Comparison of ENCODE assay signal across 22 cellular contexts in genomic region chr17:73586153-73586906, GRCh38. TPM values are rescaled to one million over a fixed set of nuclear protein-coding genes. Genes with fewer than 3 reads are reported as not detected.
DNase-seq lines count a peak whose midpoint lies in the region; ATAC-seq, FAIRE-seq and TF ChIP-seq lines count a peak whose summit lies in the region.
"Had no signal": no experiment of that assay in that cellular context is flagged by ENCODE, and none has a peak within 500 bp of the region (broad histone marks: within the 10 kb centered on the region; RNA-seq: fewer than 3 reads in every experiment).

No MANE protein-coding gene starts in this region.

- no peaks in the 10 kb centered on the region for H3K9me3 Mint-ChIP-seq in CD4-positive, CD25-positive, alpha-beta regulatory T cell
- no peaks in the 10 kb centered on the region for H3K9me3 Mint-ChIP-seq in naive thymus-derived CD4-positive, alpha-beta T cell
- H3K9me3 Mint-ChIP-seq in endothelial cell (ENCODE audit: unreplicated experiment), result no peaks in the 10 kb centered on the region
- H3K9me3 Mint-ChIP-seq: activated naive CD8-positive, alpha-beta T cell treated with anti-CD3 and anti-CD28 coated beads, Interleukin-2, amount 50 U/mL, for 24 hours; activated T-helper 1 cell treated with anti-CD3 and anti-CD28 coated beads, Interleukin-12 subunit alpha, Interleukin-12 subunit beta, Interleukin-2, Interleukin-4 antibody, amounts not matched to agents 30 ng/mL and 10 ng/mL and 1 ng/mL, durations not matched to agents 14 hours and 24 hours and 36 hours; IgD-negative memory B cell had no signal

- no peak for ATAC-seq in CD4-positive, CD25-positive, alpha-beta regulatory T cell (ENCODE audit: low read depth in 2 of 2)
- ATAC-seq in naive thymus-derived CD4-positive, alpha-beta T cell, result no peak

- H3K9me3 ChIP-seq in CD4-positive, CD25-positive, alpha-beta regulatory T cell (ENCODE audit: control insufficient read depth in 2 of 2, low read length in 2 of 2), result no peaks in the 10 kb centered on the region
- H3K9me3 ChIP-seq in naive thymus-derived CD4-positive, alpha-beta T cell (ENCODE audit: control insufficient read depth in 2 of 3, low read length in 3 of 3), result no peaks in the 10 kb centered on the region
- H3K9me3 ChIP-seq: suprapubic skin had no signal

- TF ChIP-seq CTCF in endothelial cell (IDR thresholded peaks at IDR 0.05; ENCODE audit: unreplicated experiment), result no peak
- no peak for TF ChIP-seq CTCF in D721Med (IDR thresholded peaks at IDR 0.05; ENCODE audit: insufficient read depth, missing control alignments)

- no peak overlapping the region for H3K27ac ChIP-seq in CD4-positive, CD25-positive, alpha-beta regulatory T cell (ENCODE audit: insufficient read depth, low read length, poor library complexity, severe bottlenecking)
- no peak overlapping the region for H3K27ac ChIP-seq in naive thymus-derived CD4-positive, alpha-beta T cell (ENCODE audit: low read depth, low read length)
- H3K27ac ChIP-seq: brain microvascular endothelial cell, C4-2B, coronary artery, foreskin keratinocyte, suprapubic skin, WERI-Rb-1 had no signal

- no peak for FAIRE-seq in D721Med (lab: Jason Lieb, UNC)
- FAIRE-seq: endothelial cell of umbilical vein had no signal

- no peak overlapping the region for H3K4me3 ChIP-seq in CD4-positive, CD25-positive, alpha-beta regulatory T cell (ENCODE audit: low read depth, low read length)
- H3K4me3 ChIP-seq in naive thymus-derived CD4-positive, alpha-beta T cell (ENCODE audit: low read length), result no peak overlapping the region
- H3K4me3 ChIP-seq: coronary artery, suprapubic skin had no signal

- H3K4me1 Mint-ChIP-seq in CD4-positive, CD25-positive, alpha-beta regulatory T cell, result peaks cover 4 to 50% (median 31%) of the 10 kb centered on the region in 4 donors
- H3K4me1 Mint-ChIP-seq in naive thymus-derived CD4-positive, alpha-beta T cell, result peaks cover 22 to 60% (median 58%) of the 10 kb centered on the region in 7 donors
- H3K4me1 Mint-ChIP-seq in endothelial cell (ENCODE audit: unreplicated experiment), result peaks cover 2% of the 10 kb centered on the region

- H3K4me1 ChIP-seq in CD4-positive, CD25-positive, alpha-beta regulatory T cell (ENCODE audit: control insufficient read depth, insufficient read depth, low read length, poor library complexity, severe bottlenecking), result peaks cover 17% of the 10 kb centered on the region
- H3K4me1 ChIP-seq in naive thymus-derived CD4-positive, alpha-beta T cell (ENCODE audit: control insufficient read depth in 2 of 2, insufficient read depth in 2 of 2, low read length in 2 of 2), result peaks cover 10 to 24% of the 10 kb centered on the region in 2 donors
- H3K4me1 ChIP-seq: foreskin keratinocyte had no signal

- H3K36me3 Mint-ChIP-seq in CD4-positive, CD25-positive, alpha-beta regulatory T cell, result no peaks in the 10 kb centered on the region
- H3K36me3 Mint-ChIP-seq in naive thymus-derived CD4-positive, alpha-beta T cell, result no peaks in the 10 kb centered on the region
- no peaks in the 10 kb centered on the region for H3K36me3 Mint-ChIP-seq in endothelial cell (ENCODE audit: low read depth, unreplicated experiment)

- H3K27me3 Mint-ChIP-seq in CD4-positive, CD25-positive, alpha-beta regulatory T cell, result no peaks in the 10 kb centered on the region
- H3K27me3 Mint-ChIP-seq in naive thymus-derived CD4-positive, alpha-beta T cell, result no peaks in the 10 kb centered on the region
- peaks cover under 1% of the 10 kb centered on the region for H3K27me3 Mint-ChIP-seq in endothelial cell (ENCODE audit: unreplicated experiment)
- H3K27me3 Mint-ChIP-seq: activated naive CD8-positive, alpha-beta T cell treated with anti-CD3 and anti-CD28 coated beads, Interleukin-2, amount 50 U/mL, for 24 hours; IgD-negative memory B cell had no signal

- CTCF ChIA-PET in naive thymus-derived CD4-positive, alpha-beta T cell (lab: Charles Lee), result interaction anchor here (0.6 to 2.9 kb wide), 3 partner anchors 58 to 124 kb away, joined by 3 to 13 read pairs (median 7); partner anchors contain the start of gene SDK2

- POLR2A ChIA-PET in naive thymus-derived CD4-positive, alpha-beta T cell (lab: Charles Lee), result no interaction called here

- no peak for DNase-seq in CD4-positive, CD25-positive, alpha-beta regulatory T cell
- DNase-seq in Daoy (ENCODE audit: low read depth), result peak; percentile 50
- DNase-seq in SK-N-DZ (ENCODE audit: low spot score), result peak; percentile 64
- no peak for DNase-seq in naive thymus-derived CD4-positive, alpha-beta T cell
- DNase-seq in NCI-H1694 (lab: John Stamatoyannopoulos, UW), result no peak
- no peak for DNase-seq in endothelial cell (ENCODE audit: low spot score)
- no peak for DNase-seq in D721Med (ENCODE audit: insufficient read length, low spot score)
- DNase-seq: brain microvascular endothelial cell, EL, foreskin keratinocyte, hippocampal formation, mesenchymal stem cell, NCI-H2081 treated with DMSO at 0.1 percent for 48 hours, WERI-Rb-1 had no signal

- no peaks in the 10 kb centered on the region for H3K36me3 ChIP-seq in CD4-positive, CD25-positive, alpha-beta regulatory T cell (ENCODE audit: control insufficient read depth, insufficient read depth, low read length)
- H3K36me3 ChIP-seq in naive thymus-derived CD4-positive, alpha-beta T cell (ENCODE audit: control insufficient read depth in 2 of 3, insufficient read depth in 3 of 3, low read length in 3 of 3), result no peaks in the 10 kb centered on the region
- H3K36me3 ChIP-seq: brain microvascular endothelial cell, suprapubic skin, WERI-Rb-1 had no signal

- intact Hi-C loops in naive thymus-derived CD4-positive, alpha-beta T cell (cut with micrococcal nuclease), result no loop called here

- peak overlapping the region in 2 of 3 donors; percentile 67 to 77 for H3K27ac Mint-ChIP-seq in CD4-positive, CD25-positive, alpha-beta regulatory T cell
- peak overlapping the region in 8 of 9 donors; percentile 3 to 83 (median 36) for H3K27ac Mint-ChIP-seq in naive thymus-derived CD4-positive, alpha-beta T cell
- no peak overlapping the region for H3K27ac Mint-ChIP-seq in endothelial cell (ENCODE audit: unreplicated experiment)
- H3K27ac Mint-ChIP-seq: activated naive CD8-positive, alpha-beta T cell treated with anti-CD3 and anti-CD28 coated beads, Interleukin-2, amount 50 U/mL, for 24 hours; activated T-helper 1 cell treated with anti-CD3 and anti-CD28 coated beads, Interleukin-12 subunit alpha, Interleukin-12 subunit beta, Interleukin-2, Interleukin-4 antibody, amounts not matched to agents 30 ng/mL and 10 ng/mL and 1 ng/mL, durations not matched to agents 14 hours and 24 hours and 36 hours; progenitor cell of endocrine pancreas had no signal

- no peaks in the 10 kb centered on the region for H3K27me3 ChIP-seq in CD4-positive, CD25-positive, alpha-beta regulatory T cell (ENCODE audit: control insufficient read depth, insufficient read depth, low read length)
- H3K27me3 ChIP-seq in naive thymus-derived CD4-positive, alpha-beta T cell (ENCODE audit: control insufficient read depth in 2 of 2, insufficient read depth in 2 of 2, low read length in 2 of 2), result no peaks in the 10 kb centered on the region
- H3K27me3 ChIP-seq: brain microvascular endothelial cell had no signal

- H3K4me3 Mint-ChIP-seq in CD4-positive, CD25-positive, alpha-beta regulatory T cell, result no peak overlapping the region
- peak overlapping the region in 1 of 10 donors; percentile 17 for H3K4me3 Mint-ChIP-seq in naive thymus-derived CD4-positive, alpha-beta T cell
- H3K4me3 Mint-ChIP-seq in endothelial cell (ENCODE audit: unreplicated experiment), result no peak overlapping the region
- H3K4me3 Mint-ChIP-seq: activated naive CD8-positive, alpha-beta T cell treated with anti-CD3 and anti-CD28 coated beads, Interleukin-2, amount 50 U/mL, for 24 hours; activated T-helper 1 cell treated with anti-CD3 and anti-CD28 coated beads, Interleukin-12 subunit alpha, Interleukin-12 subunit beta, Interleukin-2, Interleukin-4 antibody, amounts not matched to agents 30 ng/mL and 10 ng/mL and 1 ng/mL, durations not matched to agents 14 hours and 24 hours and 36 hours had no signal

RNA-seq across cellular contexts. Expression of gene SDK2, which starts 57.9 kb away (rescaled TPM):
- total RNA-seq in CD4-positive, CD25-positive, alpha-beta regulatory T cell, result 0.59 TPM
- under 1 TPM in 2 of 4 donors, not detected in 2; 0.02 TPM for polyA plus RNA-seq in CD4-positive, CD25-positive, alpha-beta regulatory T cell
- 0.33 and 0.74 TPM in 2 replicates for total RNA-seq in Daoy (2014; rRNA removed; shearing (Covaris generic))
- 1.7 and 2.4 TPM in 2 replicates for polyA plus RNA-seq in SK-N-DZ (2014; cell fraction: cytosol; rRNA removed)
- polyA plus RNA-seq in SK-N-DZ (2014; cell fraction: nucleus; rRNA removed), result 0.85 and 1.3 TPM in 2 replicates
- total RNA-seq in naive thymus-derived CD4-positive, alpha-beta T cell, result 10 to 100 TPM in 2 of 5 experiments, 1 to 10 TPM in 3; 6.1 to 14.1 (median 8.4) TPM
- polyA plus RNA-seq in naive thymus-derived CD4-positive, alpha-beta T cell, result 1 to 10 TPM in 1 of 2 donors, under 1 TPM in 1; 0.64 to 2.5 TPM
- total RNA-seq in endothelial cell (ENCODE audit: unreplicated experiment), result 2.4 TPM
- total RNA-seq: endothelial cell of umbilical vein had no signal
- polyA plus RNA-seq: endothelial cell of umbilical vein had no signal

Comparison
In these comparisons a context has a peak if more than half of its experiments do, and no peak if none do; other contexts are left out.
1. DNase-seq: peak in Daoy (single experiment) and SK-N-DZ (single experiment); none in CD4-positive, CD25-positive, alpha-beta regulatory T cell (0 of 3), naive thymus-derived CD4-positive, alpha-beta T cell (0 of 9), NCI-H1694 (single experiment), endothelial cell (single experiment) and D721Med (single experiment).